8 cellular contexts compared by ENCODE assay signal in genomic region chr2:73920577-73921545, GRCh38. TPM values are rescaled to one million over a fixed set of nuclear protein-coding genes. Genes with fewer than 3 reads are reported as not detected.
DNase-seq lines count a peak whose midpoint lies in the region; ATAC-seq, FAIRE-seq and TF ChIP-seq lines count a peak whose summit lies in the region.

No MANE protein-coding gene starts in this region.

- H3K27ac Mint-ChIP-seq in GM23338, result no peak overlapping the region
- no peak overlapping the region for H3K27ac Mint-ChIP-seq in memory B cell
- no peak overlapping the region for H3K27ac Mint-ChIP-seq in activated T-helper 2 cell treated with anti-CD3 and anti-CD28 coated beads, Interferon-gamma antibody, Interleukin-2, Interleukin-4, amounts not matched to agents 10 μg/mL and 5 μg/mL and 100 μg/mL, durations not matched to agents 14 hours and 24 hours and 36 hours

- H3K4me1 ChIP-seq in GM23338 (ENCODE audit: insufficient read depth), result peaks cover 6% of the 10 kb centered on the region; the same call in 1 of the 2 replicates

- H3K4me1 Mint-ChIP-seq in GM23338 (peaks cover 7% of the 10 kb centered on the region), memory B cell (no peaks in the 10 kb centered on the region)
- H3K4me1 Mint-ChIP-seq in activated T-helper 2 cell treated with anti-CD3 and anti-CD28 coated beads, Interferon-gamma antibody, Interleukin-2, Interleukin-4, amounts not matched to agents 10 μg/mL and 5 μg/mL and 100 μg/mL, durations not matched to agents 14 hours and 24 hours and 36 hours (ENCODE audit: low read depth), result peaks cover 9% of the 10 kb centered on the region

- H3K36me3 Mint-ChIP-seq in GM23338 (ENCODE audit: low read depth) (no peaks in the 10 kb centered on the region), memory B cell (no peaks in the 10 kb centered on the region)
- no peaks in the 10 kb centered on the region for H3K36me3 Mint-ChIP-seq in activated T-helper 2 cell treated with anti-CD3 and anti-CD28 coated beads, Interferon-gamma antibody, Interleukin-2, Interleukin-4, amounts not matched to agents 10 μg/mL and 5 μg/mL and 100 μg/mL, durations not matched to agents 14 hours and 24 hours and 36 hours (ENCODE audit: low read depth)

- H3K4me3 ChIP-seq in AG10803 (ENCODE audit: low read length), result no peak overlapping the region
- H3K4me3 ChIP-seq in GM23338, result peak overlapping the region; percentile 34; the same call in 1 of the 2 replicates

- no peaks in the 10 kb centered on the region for H3K79me2 ChIP-seq in GM23338 (replicated peaks; ENCODE audit: insufficient read depth)

- H3K36me3 ChIP-seq in GM23338 (ENCODE audit: insufficient read depth), result no peaks in the 10 kb centered on the region

- DNase-seq in AG10803 (ENCODE audit: low read depth) (no peak), GM23338 (ENCODE audit: low spot score) (peak; percentile 93), RKO (ENCODE audit: low spot score) (peak; percentile 40), amniotic epithelial cell (ENCODE audit: low read depth) (peak; percentile 29), memory B cell (ENCODE audit: low spot score in 2 of 2) (no peak), NK-92 (lab: John Stamatoyannopoulos, UW; ENCODE audit: unreplicated experiment) (no peak), GM19239 (ENCODE audit: insufficient read length, low spot score) (no peak)
- no peak for DNase-seq in activated T-helper 2 cell treated with anti-CD3 and anti-CD28 coated beads, Interferon-gamma antibody, Interleukin-2, Interleukin-4, amounts not matched to agents 10 μg/mL and 5 μg/mL and 100 μg/mL, durations not matched to agents 14 hours and 24 hours and 36 hours (ENCODE audit: low spot score)

- intact Hi-C loops in activated T-helper 2 cell treated with anti-CD3 and anti-CD28 coated beads, Interferon-gamma antibody, Interleukin-2, Interleukin-4, amounts not matched to agents 10 μg/mL and 5 μg/mL and 100 μg/mL, durations not matched to agents 14 hours and 24 hours and 36 hours (cut with micrococcal nuclease), result no loop called here

- no peaks in the 10 kb centered on the region for H3K9me3 Mint-ChIP-seq in GM23338
- H3K9me3 Mint-ChIP-seq in memory B cell, result no peaks in the 10 kb centered on the region
- no peaks in the 10 kb centered on the region for H3K9me3 Mint-ChIP-seq in activated T-helper 2 cell treated with anti-CD3 and anti-CD28 coated beads, Interferon-gamma antibody, Interleukin-2, Interleukin-4, amounts not matched to agents 10 μg/mL and 5 μg/mL and 100 μg/mL, durations not matched to agents 14 hours and 24 hours and 36 hours

- H3F3A ChIP-seq in GM23338 (replicated peaks; ENCODE audit: low read depth), result no peaks in the 10 kb centered on the region

- H3K9me2 ChIP-seq in GM23338 (ENCODE audit: insufficient read depth), result no peaks in the 10 kb centered on the region

- no peak for FAIRE-seq in GM19239 (lab: Jason Lieb, UNC)

- H3K4me2 ChIP-seq in GM23338, result peak overlapping the region; percentile 53

- H3K4me3 Mint-ChIP-seq in GM23338 (peak overlapping the region; percentile 53; the same call in 2 of the 3 replicates), memory B cell (no peak overlapping the region)
- H3K4me3 Mint-ChIP-seq in activated T-helper 2 cell treated with anti-CD3 and anti-CD28 coated beads, Interferon-gamma antibody, Interleukin-2, Interleukin-4, amounts not matched to agents 10 μg/mL and 5 μg/mL and 100 μg/mL, durations not matched to agents 14 hours and 24 hours and 36 hours (ENCODE audit: low read depth), result no peak overlapping the region

- no peaks in the 10 kb centered on the region for H3K27me3 Mint-ChIP-seq in GM23338 (ENCODE audit: insufficient read depth, low read depth, poor library complexity)
- H3K27me3 Mint-ChIP-seq in memory B cell, result peaks cover 2% of the 10 kb centered on the region
- H3K27me3 Mint-ChIP-seq in activated T-helper 2 cell treated with anti-CD3 and anti-CD28 coated beads, Interferon-gamma antibody, Interleukin-2, Interleukin-4, amounts not matched to agents 10 μg/mL and 5 μg/mL and 100 μg/mL, durations not matched to agents 14 hours and 24 hours and 36 hours (ENCODE audit: low read depth), result no peaks in the 10 kb centered on the region

- peak; percentile 18; the same call in 1 of the 2 replicates for TF ChIP-seq CTCF in AG10803 (conservative IDR thresholded peaks at IDR 0.05; ENCODE audit: low read length)
- peak; percentile 63 to 67 for TF ChIP-seq CTCF in GM23338 (conservative IDR thresholded peaks at IDR 0.05; ENCODE audit: low read depth in 2 of 2)

- H3K27me3 ChIP-seq in GM23338 (ENCODE audit: insufficient read depth), result no peaks in the 10 kb centered on the region

- no peak overlapping the region for H3K27ac ChIP-seq in GM23338 (ENCODE audit: low read depth)

- H2AFZ ChIP-seq in GM23338, result peak overlapping the region; percentile 96

- ATAC-seq in GM23338 (peak; percentile 97), memory B cell (ENCODE audit: low read depth) (peak; percentile 53)

- no peaks in the 10 kb centered on the region for H4K20me1 ChIP-seq in GM23338 (replicated peaks; ENCODE audit: insufficient read depth)

TF ChIP-seq in GM23338, 12 proteins besides CTCF, POLR2A, EP300 and RAD21:
- TF ChIP-seq ZNF331 (CRISPR knock-in tag; IDR thresholded peaks at IDR 0.05; ENCODE audit: low read depth) (no peak), POLR2AphosphoS5 (IDR thresholded peaks at IDR 0.05; ENCODE audit: low read depth) (0 out of 2 replicates have a peak, but pooled peaks have one; percentile 17)

RNA-seq across cellular contexts. Expression of gene DGUOK, which starts 5.8 kb away (rescaled TPM):
- 57.2 and 68.4 TPM in 2 replicates for total RNA-seq in GM23338 (2014; rRNA removed; shearing (Covaris generic))
- 287 and 292 TPM in 2 replicates for polyA plus RNA-seq in GM23338 (2016; fragmentation: Nextera tagmentation; extraction: Ambion mirVana)
- total RNA-seq in activated T-helper 2 cell treated with anti-CD3 and anti-CD28 coated beads, Interferon-gamma antibody, Interleukin-2, Interleukin-4, amounts not matched to agents 10 μg/mL and 5 μg/mL and 100 μg/mL, durations not matched to agents 14 hours and 24 hours and 36 hours, result 86.8 and 90.9 TPM in 2 replicates

RNA-seq across cellular contexts. Expression of gene ACTG2, which starts 28.1 kb away (rescaled TPM):
- 8.5 and 8.8 TPM in 2 replicates for total RNA-seq in GM23338 (2014; rRNA removed; shearing (Covaris generic))
- polyA plus RNA-seq in GM23338 (2016; fragmentation: Nextera tagmentation; extraction: Ambion mirVana), result 6.3 and 8.0 TPM in 2 replicates
- total RNA-seq in activated T-helper 2 cell treated with anti-CD3 and anti-CD28 coated beads, Interferon-gamma antibody, Interleukin-2, Interleukin-4, amounts not matched to agents 10 μg/mL and 5 μg/mL and 100 μg/mL, durations not matched to agents 14 hours and 24 hours and 36 hours, result 0.14 and 0.21 TPM in 2 replicates

Comparison
In these comparisons a context has a peak if more than half of its experiments do, and no peak if none do; other contexts are left out.
1. DNase-seq: peak in GM23338 (single experiment), RKO (single experiment) and amniotic epithelial cell (single experiment); none in AG10803 (single experiment), memory B cell (0 of 2), NK-92 (single experiment), activated T-helper 2 cell treated with anti-CD3 and anti-CD28 coated beads, Interferon-gamma antibody, Interleukin-2, Interleukin-4, amounts not matched to agents 10 μg/mL and 5 μg/mL and 100 μg/mL, durations not matched to agents 14 hours and 24 hours and 36 hours (single experiment) and GM19239 (single experiment).